Comparison of ENCODE assay signal across 19 cellular contexts in the genomic region with DNA sequence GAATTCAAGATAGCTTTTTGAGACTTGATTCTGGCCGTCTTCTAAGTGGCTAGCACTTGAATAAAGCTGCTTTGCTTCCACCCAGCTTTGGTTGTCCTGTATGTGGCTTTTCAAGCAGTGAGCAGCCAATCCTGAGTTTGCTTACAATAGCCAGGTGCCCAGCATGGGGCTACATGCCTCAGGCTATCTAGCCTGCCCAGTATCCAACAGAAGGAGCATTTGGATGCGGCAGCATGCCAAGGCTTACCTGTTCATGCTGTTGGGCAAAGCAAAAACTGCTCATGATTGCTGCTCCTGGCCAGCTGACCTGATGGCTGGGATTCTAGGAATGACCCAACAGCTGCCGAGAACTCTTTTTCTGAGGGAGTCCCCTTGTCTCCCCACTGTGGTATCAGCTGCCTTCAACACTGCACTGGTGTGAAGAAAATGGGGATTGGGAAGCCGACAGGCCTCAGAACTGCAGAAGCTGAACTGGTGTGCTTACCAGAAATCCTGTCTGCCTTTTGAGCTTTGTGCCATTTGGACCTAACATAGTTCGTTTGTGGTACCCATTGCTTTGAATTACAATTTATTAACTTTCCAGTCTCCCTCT.
"Had no signal": no experiment of that assay in that cellular context is flagged by ENCODE, and none has a peak within 500 bp of the region (broad histone marks: within the 10 kb centered on the region; RNA-seq: fewer than 3 reads in every experiment).

No MANE protein-coding gene starts in this region.

- H3K27ac Mint-ChIP-seq: activated naive CD8-positive, alpha-beta T cell treated with anti-CD3 and anti-CD28 coated beads, Interleukin-2, amount 10 ng/mL, durations not matched to agents 7 days and 5 days; brain; dendritic cell treated with granulocyte-macrophage colony-stimulating factor and Interleukin-4, amounts not matched to agents 40 ng/mL and 50 ng/mL, for 4 days; natural killer cell; type B pancreatic cell had no signal

- H3K27me3 ChIP-seq: heart left ventricle had no signal

- DNase-seq: activated CD4-positive, alpha-beta T cell treated with anti-CD3 and anti-CD28 coated beads, Interleukin-2, amount 50 U/mL, for 4 hours; activated naive CD4-positive, alpha-beta T cell; activated naive CD8-positive, alpha-beta T cell treated with anti-CD3 and anti-CD28 coated beads, Interleukin-2, amount 10 ng/mL, durations not matched to agents 7 days and 5 days; activated T-cell treated with anti-CD3 and anti-CD28 coated beads for 4 hours; effector memory CD4-positive, alpha-beta T cell; foreskin melanocyte; heart left ventricle; islet precursor cell; natural killer cell; nucleus accumbens; stimulated activated CD4-positive, alpha-beta T cell treated with anti-CD3 and anti-CD28 coated beads, Interleukin-15, amount 100 ng/mL, for 24 hours; stimulated activated CD4-positive, alpha-beta T cell treated with anti-CD3 and anti-CD28 coated beads, Interleukin-4, amount 100 ng/mL, for 1 hour; stimulated activated naive CD8-positive, alpha-beta T cell treated with anti-CD3 and anti-CD28 coated beads, Interleukin-15, Interleukin-2, amounts not matched to agents 100 U/mL and 50 U/mL, for 24 hours; T-helper 9 cell had no signal

- H3K27ac ChIP-seq: heart left ventricle had no signal

- H3K27me3 Mint-ChIP-seq: activated naive CD8-positive, alpha-beta T cell treated with anti-CD3 and anti-CD28 coated beads, Interleukin-2, amount 10 ng/mL, durations not matched to agents 7 days and 5 days; dendritic cell treated with granulocyte-macrophage colony-stimulating factor and Interleukin-4, amounts not matched to agents 40 ng/mL and 50 ng/mL, for 4 days; type B pancreatic cell had no signal

- H3K36me3 Mint-ChIP-seq: activated naive CD8-positive, alpha-beta T cell treated with anti-CD3 and anti-CD28 coated beads, Interleukin-2, amount 10 ng/mL, durations not matched to agents 7 days and 5 days; brain; natural killer cell had no signal

- H3K4me3 ChIP-seq: heart left ventricle had no signal

- H3K4me1 Mint-ChIP-seq: activated naive CD8-positive, alpha-beta T cell treated with anti-CD3 and anti-CD28 coated beads, Interleukin-2, amount 10 ng/mL, durations not matched to agents 7 days and 5 days; natural killer cell had no signal

- ATAC-seq: activated CD4-positive, CD25-positive, alpha-beta regulatory T cell treated with anti-CD3 and anti-CD28 coated beads, Interleukin-2, amount 50 U/mL, for 24 hours; left lobe of liver; natural killer cell; stimulated activated naive CD8-positive, alpha-beta T cell treated with anti-CD3 and anti-CD28 coated beads, Interleukin-15, Interleukin-2, amounts not matched to agents 100 U/mL and 50 U/mL, for 24 hours had no signal

- H3K36me3 ChIP-seq: heart left ventricle had no signal

- H3K4me3 Mint-ChIP-seq: activated naive CD8-positive, alpha-beta T cell treated with anti-CD3 and anti-CD28 coated beads, Interleukin-2, amount 10 ng/mL, durations not matched to agents 7 days and 5 days; brain; dendritic cell treated with granulocyte-macrophage colony-stimulating factor and Interleukin-4, amounts not matched to agents 40 ng/mL and 50 ng/mL, for 4 days; natural killer cell; type B pancreatic cell had no signal
